ENCODE assay signal across 22 cellular contexts in genomic region chr1:14907416-14907815, GRCh38.
"Had no signal": no experiment of that assay in that cellular context is flagged by ENCODE, and none has a peak within 500 bp of the region (broad histone marks: within the 10 kb centered on the region; RNA-seq: fewer than 3 reads in every experiment).

No MANE protein-coding gene starts in this region.

- H2AFZ ChIP-seq: neural progenitor cell had no signal

- DNase-seq: activated CD4-positive, alpha-beta T cell treated with anti-CD3 and anti-CD28 coated beads, Interleukin-2, amount 10 ng/mL, durations not matched to agents 24 days and 14 days; activated CD4-positive, CD25-positive, alpha-beta regulatory T cell; activated CD8-positive, alpha-beta memory T cell treated with anti-CD3 and anti-CD28 coated beads, Interleukin-2, amount 50 U/mL, for 4 hours; activated effector memory CD4-positive, alpha-beta T cell treated with Interleukin-2 at 50 U/mL for 16 hours; activated naive CD4-positive, alpha-beta T cell treated with anti-CD3 and anti-CD28 coated beads, Interleukin-2, amount 10 ng/mL, durations not matched to agents 7 days and 5 days; activated naive CD8-positive, alpha-beta T cell treated with anti-CD3 and anti-CD28 coated beads, Interleukin-2, amount 50 U/mL, for 24 hours; activated T-cell treated with anti-CD3 and anti-CD28 coated beads, Interleukin-2, amount 50 U/mL, for 48 hours; effector CD4-positive, alpha-beta T cell; foreskin melanocyte; left lung; mucosa of descending colon; naive B cell; stimulated activated CD4-positive, alpha-beta T cell treated with anti-CD3 and anti-CD28 coated beads, Interleukin-2, amount 100 ng/mL, for 24 hours; stimulated activated naive CD8-positive, alpha-beta T cell treated with anti-CD3 and anti-CD28 coated beads, Interleukin-15, Interleukin-2, amounts not matched to agents 100 U/mL and 50 U/mL, for 24 hours; substantia nigra; T-cell; tibial artery; uterus had no signal

- H3K36me3 ChIP-seq: ascending aorta, left lung, neural progenitor cell, prostate gland, right atrium auricular region, tibial artery, uterus had no signal

- H3K27ac Mint-ChIP-seq: activated CD4-positive, alpha-beta T cell treated with anti-CD3 and anti-CD28 coated beads, Interleukin-2, amount 10 ng/mL, durations not matched to agents 24 days and 14 days; activated naive CD4-positive, alpha-beta T cell treated with anti-CD3 and anti-CD28 coated beads, Interleukin-2, amount 10 ng/mL, durations not matched to agents 7 days and 5 days; activated naive CD8-positive, alpha-beta T cell treated with anti-CD3 and anti-CD28 coated beads, Interleukin-2, amount 50 U/mL, for 24 hours; T-cell had no signal

- H3K27me3 ChIP-seq: ascending aorta, left lung, neural progenitor cell, right atrium auricular region, tibial artery, uterus had no signal

- H3K4me3 Mint-ChIP-seq: activated CD4-positive, alpha-beta T cell treated with anti-CD3 and anti-CD28 coated beads, Interleukin-2, amount 10 ng/mL, durations not matched to agents 24 days and 14 days; activated naive CD4-positive, alpha-beta T cell treated with anti-CD3 and anti-CD28 coated beads, Interleukin-2, amount 10 ng/mL, durations not matched to agents 7 days and 5 days; activated naive CD8-positive, alpha-beta T cell treated with anti-CD3 and anti-CD28 coated beads, Interleukin-2, amount 50 U/mL, for 24 hours; naive B cell; neural progenitor cell; T-cell had no signal

- H3K9ac ChIP-seq: neural progenitor cell had no signal

- H3K9me3 ChIP-seq: ascending aorta, left lung, mucosa of descending colon, prostate gland, right atrium auricular region, tibial artery, uterus had no signal

- H3K4me1 Mint-ChIP-seq: activated CD4-positive, alpha-beta T cell treated with anti-CD3 and anti-CD28 coated beads, Interleukin-2, amount 10 ng/mL, durations not matched to agents 24 days and 14 days; activated naive CD4-positive, alpha-beta T cell treated with anti-CD3 and anti-CD28 coated beads, Interleukin-2, amount 10 ng/mL, durations not matched to agents 7 days and 5 days; activated naive CD8-positive, alpha-beta T cell treated with anti-CD3 and anti-CD28 coated beads, Interleukin-2, amount 50 U/mL, for 24 hours; naive B cell; T-cell had no signal

- H3K36me3 Mint-ChIP-seq: activated naive CD4-positive, alpha-beta T cell treated with anti-CD3 and anti-CD28 coated beads, Interleukin-2, amount 10 ng/mL, durations not matched to agents 7 days and 5 days; naive B cell; neural progenitor cell; T-cell had no signal

- H3K4me3 ChIP-seq: ascending aorta, left lung, mucosa of descending colon, neural progenitor cell, prostate gland, right atrium auricular region, tibial artery, uterus had no signal

- H3K4me1 ChIP-seq: left lung, prostate gland, uterus had no signal

- H3K9me3 Mint-ChIP-seq: activated CD4-positive, alpha-beta T cell treated with anti-CD3 and anti-CD28 coated beads, Interleukin-2, amount 10 ng/mL, durations not matched to agents 24 days and 14 days; activated naive CD4-positive, alpha-beta T cell treated with anti-CD3 and anti-CD28 coated beads, Interleukin-2, amount 10 ng/mL, durations not matched to agents 7 days and 5 days; activated naive CD8-positive, alpha-beta T cell treated with anti-CD3 and anti-CD28 coated beads, Interleukin-2, amount 50 U/mL, for 24 hours; neural progenitor cell; T-cell had no signal

- ATAC-seq: activated naive CD8-positive, alpha-beta T cell treated with anti-CD3 and anti-CD28 coated beads, Interleukin-2, amount 50 U/mL, for 24 hours; left lung; mucosa of descending colon; stimulated activated naive CD8-positive, alpha-beta T cell treated with anti-CD3 and anti-CD28 coated beads, Interleukin-15, Interleukin-2, amounts not matched to agents 100 U/mL and 50 U/mL, for 24 hours; T-cell had no signal

- H3K27me3 Mint-ChIP-seq: activated CD4-positive, alpha-beta T cell treated with anti-CD3 and anti-CD28 coated beads, Interleukin-2, amount 10 ng/mL, durations not matched to agents 24 days and 14 days had no signal

- H3K27ac ChIP-seq: ascending aorta, left lung, neural progenitor cell, prostate gland, right atrium auricular region, tibial artery, uterus had no signal

- H3K4me2 ChIP-seq: neural progenitor cell had no signal
